1 cellular context compared by ENCODE assay signal in the genomic region with DNA sequence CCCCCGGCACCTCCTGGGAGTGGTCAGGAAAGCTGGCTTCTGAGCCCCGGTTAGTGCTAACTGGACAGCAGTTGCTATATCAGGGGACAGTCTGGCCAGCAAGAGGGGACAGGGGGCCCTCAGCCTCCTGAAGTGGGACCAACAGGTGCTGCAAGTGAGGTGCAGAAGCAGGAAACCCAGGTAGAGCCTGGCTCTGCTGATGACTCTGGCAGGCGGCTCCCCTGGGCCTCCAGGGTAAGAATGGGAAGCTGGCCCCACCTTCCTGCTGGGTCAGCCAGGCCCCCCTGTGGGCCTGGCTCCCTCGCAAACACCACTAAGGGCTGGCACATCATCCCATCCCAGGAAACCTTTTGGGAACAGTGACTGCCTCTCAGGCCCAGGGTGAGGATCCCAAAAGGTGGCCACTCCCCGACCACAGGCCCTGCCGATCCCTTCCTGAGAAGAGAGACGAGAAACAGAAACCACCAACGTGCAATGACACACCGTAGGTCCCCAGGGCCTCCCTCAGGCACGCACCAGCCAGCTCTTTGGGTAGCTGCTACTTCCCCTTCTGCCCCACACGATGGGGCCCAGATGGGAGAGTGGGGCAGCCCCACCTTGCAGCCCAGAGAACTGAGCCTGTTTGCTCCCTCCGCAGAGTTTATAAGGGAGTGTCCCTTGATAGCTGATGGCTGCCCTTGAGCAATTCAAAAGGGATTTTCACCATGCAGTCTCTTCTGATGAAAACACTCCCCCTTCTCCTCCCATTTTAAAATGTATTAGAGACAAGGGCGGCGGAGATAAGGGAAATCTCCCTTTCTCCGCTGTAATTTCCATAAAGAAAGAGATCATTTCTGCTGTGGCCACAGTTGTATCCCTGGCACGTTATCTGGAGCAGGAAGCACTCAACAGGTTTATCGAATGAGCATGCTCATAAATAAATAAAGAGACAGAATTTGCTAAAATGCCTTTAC.
TF ChIP-seq lines count a peak whose summit lies in the region.

No MANE protein-coding gene starts in this region.

TF ChIP-seq in K562, 482 proteins besides CTCF, POLR2A, EP300 and RAD21 (continued from another document):
- TF ChIP-seq, protein P1, sequence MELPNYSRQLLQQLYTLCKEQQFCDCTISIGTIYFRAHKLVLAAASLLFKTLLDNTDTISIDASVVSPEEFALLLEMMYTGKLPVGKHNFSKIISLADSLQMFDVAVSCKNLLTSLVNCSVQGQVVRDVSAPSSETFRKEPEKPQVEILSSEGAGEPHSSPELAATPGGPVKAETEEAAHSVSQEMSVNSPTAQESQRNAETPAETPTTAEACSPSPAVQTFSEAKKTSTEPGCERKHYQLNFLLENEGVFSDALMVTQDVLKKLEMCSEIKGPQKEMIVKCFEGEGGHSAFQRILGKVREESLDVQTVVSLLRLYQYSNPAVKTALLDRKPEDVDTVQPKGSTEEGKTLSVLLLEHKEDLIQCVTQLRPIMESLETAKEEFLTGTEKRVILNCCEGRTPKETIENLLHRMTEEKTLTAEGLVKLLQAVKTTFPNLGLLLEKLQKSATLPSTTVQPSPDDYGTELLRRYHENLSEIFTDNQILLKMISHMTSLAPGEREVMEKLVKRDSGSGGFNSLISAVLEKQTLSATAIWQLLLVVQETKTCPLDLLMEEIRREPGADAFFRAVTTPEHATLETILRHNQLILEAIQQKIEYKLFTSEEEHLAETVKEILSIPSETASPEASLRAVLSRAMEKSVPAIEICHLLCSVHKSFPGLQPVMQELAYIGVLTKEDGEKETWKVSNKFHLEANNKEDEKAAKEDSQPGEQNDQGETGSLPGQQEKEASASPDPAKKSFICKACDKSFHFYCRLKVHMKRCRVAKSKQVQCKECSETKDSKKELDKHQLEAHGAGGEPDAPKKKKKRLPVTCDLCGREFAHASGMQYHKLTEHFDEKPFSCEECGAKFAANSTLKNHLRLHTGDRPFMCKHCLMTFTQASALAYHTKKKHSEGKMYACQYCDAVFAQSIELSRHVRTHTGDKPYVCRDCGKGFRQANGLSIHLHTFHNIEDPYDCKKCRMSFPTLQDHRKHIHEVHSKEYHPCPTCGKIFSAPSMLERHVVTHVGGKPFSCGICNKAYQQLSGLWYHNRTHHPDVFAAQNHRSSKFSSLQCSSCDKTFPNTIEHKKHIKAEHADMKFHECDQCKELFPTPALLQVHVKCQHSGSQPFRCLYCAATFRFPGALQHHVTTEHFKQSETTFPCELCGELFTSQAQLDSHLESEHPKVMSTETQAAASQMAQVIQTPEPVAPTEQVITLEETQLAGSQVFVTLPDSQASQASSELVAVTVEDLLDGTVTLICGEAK (IDR thresholded peaks at IDR 0.05) = 0 out of 2 replicates have a peak, but pooled peaks have one; percentile 15
- TF ChIP-seq, protein P1 (CRISPR knock-in tag; IDR thresholded peaks at IDR 0.05) = no peak
- TF ChIP-seq ARID1B (IDR thresholded peaks at IDR 0.05) (0 out of 2 replicates have a peak, but pooled peaks have one; percentile 25), CBFA2T3 (IDR thresholded peaks at IDR 0.05) (peak; percentile 15; the same call in 1 of the 2 replicates), RBM22 (IDR thresholded peaks at IDR 0.05; ENCODE audit: low read depth, low read length, poor library complexity, severe bottlenecking) (no peak), CHD2 (IDR thresholded peaks at IDR 0.05; ENCODE audit: low read depth, low read length) (no peak), ESRRB (CRISPR knock-in tag; IDR thresholded peaks at IDR 0.05; ENCODE audit: borderline replicate concordance) (no peak), MTA3 (IDR thresholded peaks at IDR 0.05; ENCODE audit: borderline replicate concordance) (peak; percentile 54; the same call in 1 of the 2 replicates), CEBPB (tag; IDR thresholded peaks at IDR 0.05) (0 out of 2 replicates have a peak, but pooled peaks have one; percentile 19), TEAD4 (IDR thresholded peaks at IDR 0.05; ENCODE audit: low read length) (0 out of 2 replicates have a peak, but pooled peaks have one; percentile 7), TEAD4 (CRISPR knock-in tag; IDR thresholded peaks at IDR 0.05; ENCODE audit: borderline replicate concordance) (no peak), HNRNPUL1 (IDR thresholded peaks at IDR 0.05; ENCODE audit: low read length) (no peak), NRF1 (conservative IDR thresholded peaks at IDR 0.05 in 1 of 2, IDR thresholded peaks at IDR 0.05 in 1 of 2) (0 out of 4 replicates have a peak, but pooled peaks of 1 of the 2 experiments have one; percentile 8), ZNF324 (CRISPR knock-in tag; IDR thresholded peaks at IDR 0.05) (no peak), CBFA2T2 (conservative IDR thresholded peaks at IDR 0.05) (0 out of 2 replicates have a peak, but pooled peaks have one; percentile 4), L3MBTL2 (IDR thresholded peaks at IDR 0.05) (peak; percentile 18; the same call in 1 of the 2 replicates), LCOR (CRISPR knock-in tag; IDR thresholded peaks at IDR 0.05) (0 out of 2 replicates have a peak, but pooled peaks have one; percentile 32)
- TF ChIP-seq, protein P2, sequence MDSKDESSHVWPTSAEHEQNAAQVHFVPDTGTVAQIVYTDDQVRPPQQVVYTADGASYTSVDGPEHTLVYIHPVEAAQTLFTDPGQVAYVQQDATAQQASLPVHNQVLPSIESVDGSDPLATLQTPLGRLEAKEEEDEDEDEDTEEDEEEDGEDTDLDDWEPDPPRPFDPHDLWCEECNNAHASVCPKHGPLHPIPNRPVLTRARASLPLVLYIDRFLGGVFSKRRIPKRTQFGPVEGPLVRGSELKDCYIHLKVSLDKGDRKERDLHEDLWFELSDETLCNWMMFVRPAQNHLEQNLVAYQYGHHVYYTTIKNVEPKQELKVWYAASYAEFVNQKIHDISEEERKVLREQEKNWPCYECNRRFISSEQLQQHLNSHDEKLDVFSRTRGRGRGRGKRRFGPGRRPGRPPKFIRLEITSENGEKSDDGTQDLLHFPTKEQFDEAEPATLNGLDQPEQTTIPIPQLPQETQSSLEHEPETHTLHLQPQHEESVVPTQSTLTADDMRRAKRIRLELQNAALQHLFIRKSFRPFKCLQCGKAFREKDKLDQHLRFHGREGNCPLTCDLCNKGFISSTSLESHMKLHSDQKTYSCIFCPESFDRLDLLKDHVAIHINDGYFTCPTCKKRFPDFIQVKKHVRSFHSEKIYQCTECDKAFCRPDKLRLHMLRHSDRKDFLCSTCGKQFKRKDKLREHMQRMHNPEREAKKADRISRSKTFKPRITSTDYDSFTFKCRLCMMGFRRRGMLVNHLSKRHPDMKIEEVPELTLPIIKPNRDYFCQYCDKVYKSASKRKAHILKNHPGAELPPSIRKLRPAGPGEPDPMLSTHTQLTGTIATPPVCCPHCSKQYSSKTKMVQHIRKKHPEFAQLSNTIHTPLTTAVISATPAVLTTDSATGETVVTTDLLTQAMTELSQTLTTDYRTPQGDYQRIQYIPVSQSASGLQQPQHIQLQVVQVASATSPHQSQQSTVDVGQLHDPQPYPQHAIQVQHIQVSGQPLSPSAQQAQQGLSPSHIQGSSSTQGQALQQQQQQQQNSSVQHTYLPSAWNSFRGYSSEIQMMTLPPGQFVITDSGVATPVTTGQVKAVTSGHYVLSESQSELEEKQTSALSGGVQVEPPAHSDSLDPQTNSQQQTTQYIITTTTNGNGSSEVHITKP (IDR thresholded peaks at IDR 0.05; ENCODE audit: partially characterized antibody) = peak; percentile 14
- TF ChIP-seq, protein P3, sequence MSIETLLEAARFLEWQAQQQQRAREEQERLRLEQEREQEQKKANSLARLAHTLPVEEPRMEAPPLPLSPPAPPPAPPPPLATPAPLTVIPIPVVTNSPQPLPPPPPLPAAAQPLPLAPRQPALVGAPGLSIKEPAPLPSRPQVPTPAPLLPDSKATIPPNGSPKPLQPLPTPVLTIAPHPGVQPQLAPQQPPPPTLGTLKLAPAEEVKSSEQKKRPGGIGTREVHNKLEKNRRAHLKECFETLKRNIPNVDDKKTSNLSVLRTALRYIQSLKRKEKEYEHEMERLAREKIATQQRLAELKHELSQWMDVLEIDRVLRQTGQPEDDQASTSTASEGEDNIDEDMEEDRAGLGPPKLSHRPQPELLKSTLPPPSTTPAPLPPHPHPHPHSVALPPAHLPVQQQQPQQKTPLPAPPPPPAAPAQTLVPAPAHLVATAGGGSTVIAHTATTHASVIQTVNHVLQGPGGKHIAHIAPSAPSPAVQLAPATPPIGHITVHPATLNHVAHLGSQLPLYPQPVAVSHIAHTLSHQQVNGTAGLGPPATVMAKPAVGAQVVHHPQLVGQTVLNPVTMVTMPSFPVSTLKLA (conservative IDR thresholded peaks at IDR 0.05) = 0 out of 4 replicates have a peak, but pooled peaks of 1 of the 2 experiments have one; percentile 31
- TF ChIP-seq, protein P4, sequence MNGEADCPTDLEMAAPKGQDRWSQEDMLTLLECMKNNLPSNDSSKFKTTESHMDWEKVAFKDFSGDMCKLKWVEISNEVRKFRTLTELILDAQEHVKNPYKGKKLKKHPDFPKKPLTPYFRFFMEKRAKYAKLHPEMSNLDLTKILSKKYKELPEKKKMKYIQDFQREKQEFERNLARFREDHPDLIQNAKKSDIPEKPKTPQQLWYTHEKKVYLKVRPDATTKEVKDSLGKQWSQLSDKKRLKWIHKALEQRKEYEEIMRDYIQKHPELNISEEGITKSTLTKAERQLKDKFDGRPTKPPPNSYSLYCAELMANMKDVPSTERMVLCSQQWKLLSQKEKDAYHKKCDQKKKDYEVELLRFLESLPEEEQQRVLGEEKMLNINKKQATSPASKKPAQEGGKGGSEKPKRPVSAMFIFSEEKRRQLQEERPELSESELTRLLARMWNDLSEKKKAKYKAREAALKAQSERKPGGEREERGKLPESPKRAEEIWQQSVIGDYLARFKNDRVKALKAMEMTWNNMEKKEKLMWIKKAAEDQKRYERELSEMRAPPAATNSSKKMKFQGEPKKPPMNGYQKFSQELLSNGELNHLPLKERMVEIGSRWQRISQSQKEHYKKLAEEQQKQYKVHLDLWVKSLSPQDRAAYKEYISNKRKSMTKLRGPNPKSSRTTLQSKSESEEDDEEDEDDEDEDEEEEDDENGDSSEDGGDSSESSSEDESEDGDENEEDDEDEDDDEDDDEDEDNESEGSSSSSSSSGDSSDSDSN (IDR thresholded peaks at IDR 0.05; ENCODE audit: borderline replicate concordance in 1 of 2, low read depth in 2 of 2, low read length in 2 of 2) = peak; percentile 35 to 90; a peak in 2 of 4 replicates
